In the genomic region with DNA sequence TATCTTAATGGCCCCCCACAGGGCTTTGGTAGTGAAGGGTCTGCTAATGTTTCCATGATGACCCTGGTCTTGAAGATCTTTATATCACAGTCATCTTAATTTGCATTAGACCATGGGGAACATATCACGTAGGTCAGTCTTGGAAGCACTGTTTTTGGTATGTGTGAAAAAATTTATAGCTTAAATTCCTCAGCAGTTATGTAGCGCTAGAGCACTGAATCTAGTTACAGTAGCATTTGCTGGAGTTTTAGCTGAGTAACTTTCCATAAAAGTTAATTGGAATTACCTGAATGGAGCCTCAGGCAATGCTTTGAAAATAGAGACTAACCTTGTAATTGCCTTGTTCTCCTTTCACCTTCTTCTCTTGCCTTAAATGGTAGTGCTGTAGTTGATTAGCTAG, we compare ENCODE assay signal across 25 cellular contexts.
"Had no signal": no experiment of that assay in that cellular context is flagged by ENCODE, and none has a peak within 500 bp of the region (broad histone marks: within the 10 kb centered on the region; RNA-seq: fewer than 3 reads in every experiment).

No MANE protein-coding gene starts in this region.

- H3K4me1 Mint-ChIP-seq: activated CD4-positive, alpha-beta T cell treated with anti-CD3 and anti-CD28 coated beads for 36 hours; activated T-helper 17 cell treated with anti-CD3 and anti-CD28 coated beads, Interleukin-2, amount 50 U/mL, for 72 hours; naive thymus-derived CD8-positive, alpha-beta T cell had no signal

- H3K4me1 ChIP-seq: esophagus squamous epithelium, gastrocnemius medialis, lower lobe of right lung, prostate gland, right atrium auricular region, thyroid gland, upper lobe of right lung had no signal

- H3K9me3 ChIP-seq: esophagus squamous epithelium, gastrocnemius medialis, lower lobe of right lung, ovary, prostate gland, right atrium auricular region, thyroid gland, upper lobe of right lung had no signal

- H3K27me3 Mint-ChIP-seq: activated T-cell treated with anti-CD3 and anti-CD28 coated beads, Interleukin-2, amount 50 U/mL, for 24 hours had no signal

- H3K9me3 Mint-ChIP-seq: activated T-cell treated with anti-CD3 and anti-CD28 coated beads, Interleukin-2, amount 50 U/mL, for 24 hours; activated T-helper 17 cell treated with anti-CD3 and anti-CD28 coated beads, Interleukin-2, amount 50 U/mL, for 72 hours had no signal

- H3K27ac Mint-ChIP-seq: activated CD4-positive, alpha-beta T cell treated with anti-CD3 and anti-CD28 coated beads for 36 hours; activated naive CD4-positive, alpha-beta T cell treated with anti-CD3 and anti-CD28 coated beads, Interleukin-2, amount 50 U/mL, for 72 hours; activated T-cell treated with anti-CD3 and anti-CD28 coated beads, Interleukin-2, amount 50 U/mL, for 24 hours; activated T-helper 17 cell treated with anti-CD3 and anti-CD28 coated beads, Interleukin-2, amount 50 U/mL, for 72 hours; naive thymus-derived CD8-positive, alpha-beta T cell had no signal

- H3K4me3 ChIP-seq: coronary artery, esophagus squamous epithelium, gastrocnemius medialis, lower lobe of right lung, ovary, prostate gland, right atrium auricular region, thyroid gland, upper lobe of right lung had no signal

- DNase-seq: activated CD4-positive, alpha-beta T cell treated with anti-CD3 and anti-CD28 coated beads for 36 hours; activated CD4-positive, alpha-beta T cell treated with anti-CD3 and anti-CD28 coated beads, Interleukin-2, amount 50 U/mL, for 4 hours; activated CD8-positive, alpha-beta memory T cell treated with anti-CD3 and anti-CD28 coated beads for 24 hours; activated CD8-positive, alpha-beta memory T cell treated with anti-CD3 and anti-CD28 coated beads, Interleukin-2, amount 50 U/mL, for 4 hours; activated T-cell treated with anti-CD3 and anti-CD28 coated beads, Interleukin-2, amount 50 U/mL, for 24 hours; aorta; central memory CD4-positive, alpha-beta T cell; esophagus squamous epithelium; gastrocnemius medialis; hippocampal formation; left colon; lower lobe of right lung; naive thymus-derived CD8-positive, alpha-beta T cell; ovary; stimulated activated CD4-positive, alpha-beta T cell treated with anti-CD3 and anti-CD28 coated beads, Interleukin-12 subunit alpha, Interleukin-12 subunit beta, amount 100 ng/mL, for 4 hours; stimulated activated CD4-positive, alpha-beta T cell treated with anti-CD3 and anti-CD28 coated beads, Interleukin-4, amount 100 ng/mL, for 4 hours; stimulated activated naive CD8-positive, alpha-beta T cell treated with anti-CD3 and anti-CD28 coated beads, Interleukin-15, Interleukin-2, amounts not matched to agents 100 U/mL and 50 U/mL, for 24 hours; T-helper 9 cell; thyroid gland; upper lobe of right lung had no signal

- H3K4me3 Mint-ChIP-seq: activated CD4-positive, alpha-beta T cell treated with anti-CD3 and anti-CD28 coated beads for 36 hours; activated T-cell treated with anti-CD3 and anti-CD28 coated beads, Interleukin-2, amount 50 U/mL, for 24 hours; activated T-helper 17 cell treated with anti-CD3 and anti-CD28 coated beads, Interleukin-2, amount 50 U/mL, for 72 hours; naive thymus-derived CD8-positive, alpha-beta T cell had no signal

- ATAC-seq: activated CD4-positive, alpha-beta T cell treated with anti-CD3 and anti-CD28 coated beads for 36 hours; activated naive CD4-positive, alpha-beta T cell treated with anti-CD3 and anti-CD28 coated beads, Interleukin-2, amount 50 U/mL, for 72 hours; activated T-helper 17 cell treated with anti-CD3 and anti-CD28 coated beads, Interleukin-2, amount 50 U/mL, for 72 hours; gastrocnemius medialis; left colon; lower lobe of right lung; naive thymus-derived CD8-positive, alpha-beta T cell; stimulated activated naive CD8-positive, alpha-beta T cell treated with anti-CD3 and anti-CD28 coated beads, Interleukin-15, Interleukin-2, amounts not matched to agents 100 U/mL and 50 U/mL, for 24 hours; upper lobe of right lung had no signal

- H3K36me3 ChIP-seq: esophagus squamous epithelium, gastrocnemius medialis, lower lobe of right lung, ovary, prostate gland, right atrium auricular region, thyroid gland, upper lobe of right lung had no signal

- H3K27ac ChIP-seq: coronary artery, esophagus squamous epithelium, gastrocnemius medialis, lower lobe of right lung, ovary, prostate gland, right atrium auricular region, thyroid gland, upper lobe of right lung had no signal

- H3K36me3 Mint-ChIP-seq: activated naive CD4-positive, alpha-beta T cell treated with anti-CD3 and anti-CD28 coated beads, Interleukin-2, amount 50 U/mL, for 72 hours; naive thymus-derived CD8-positive, alpha-beta T cell had no signal

- H3K27me3 ChIP-seq: esophagus squamous epithelium, gastrocnemius medialis, ovary, right atrium auricular region, thyroid gland, upper lobe of right lung had no signal
